ENCODE assay signal across 8 cellular contexts in the genomic region with DNA sequence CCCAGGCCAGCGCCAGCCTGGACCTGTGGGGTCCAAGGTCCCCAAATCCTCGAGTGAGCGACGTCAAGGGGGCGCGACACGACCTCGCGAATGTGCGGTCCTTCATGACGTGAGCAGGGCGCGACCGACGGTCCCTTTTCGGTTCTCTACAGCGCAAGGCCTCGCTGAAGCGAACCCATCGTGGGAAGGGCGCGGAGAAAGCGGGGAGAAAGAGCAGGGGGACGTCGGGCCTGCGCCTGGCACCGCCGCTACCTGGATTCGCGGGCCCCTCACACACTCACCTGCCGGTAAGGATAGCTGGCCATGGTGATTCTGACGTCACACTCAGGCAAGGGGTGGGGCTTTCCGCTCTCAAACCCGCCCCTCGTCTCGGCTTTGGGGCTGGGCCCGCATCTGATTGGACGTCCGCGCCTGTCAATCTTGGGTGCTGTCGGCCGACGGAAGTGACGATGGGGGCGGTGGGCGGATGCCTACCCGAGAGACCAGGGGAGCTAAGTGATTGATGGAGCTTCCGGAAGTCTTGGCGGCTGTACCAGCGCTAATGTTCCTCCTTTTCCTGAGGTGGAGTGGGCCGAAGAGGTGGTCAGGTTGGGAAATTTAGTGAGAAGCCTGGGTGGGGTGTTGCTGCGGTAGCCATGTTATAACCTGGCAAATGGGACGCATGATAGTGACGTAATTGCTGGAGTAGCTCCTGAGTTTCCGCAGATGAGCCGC. TPM values are rescaled to one million over a fixed set of nuclear protein-coding genes. Genes with fewer than 3 reads are reported as not detected.
DNase-seq lines count a peak whose midpoint lies in the region; ATAC-seq, FAIRE-seq and TF ChIP-seq lines count a peak whose summit lies in the region.

A gene with protein sequence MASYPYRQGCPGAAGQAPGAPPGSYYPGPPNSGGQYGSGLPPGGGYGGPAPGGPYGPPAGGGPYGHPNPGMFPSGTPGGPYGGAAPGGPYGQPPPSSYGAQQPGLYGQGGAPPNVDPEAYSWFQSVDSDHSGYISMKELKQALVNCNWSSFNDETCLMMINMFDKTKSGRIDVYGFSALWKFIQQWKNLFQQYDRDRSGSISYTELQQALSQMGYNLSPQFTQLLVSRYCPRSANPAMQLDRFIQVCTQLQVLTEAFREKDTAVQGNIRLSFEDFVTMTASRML (minus strand): TSS at position 317 of the 714 bp plus-strand sequence. CDS start 12 bp downstream, at position 305.

- H2BK12ac ChIP-seq in H1 (ENCODE audit: low read depth, low read length) = peak within 1 kb of the TSS; percentile 99

- H2BK120ac ChIP-seq in H1 (replicated peaks; ENCODE audit: low read depth, low read length) = peak within 1 kb of the TSS; percentile 98

- WGBS in H1 (ENCODE audit: extremely low coverage in 1 of 2, insufficient coverage in 1 of 2, insufficient read length in 1 of 2, insufficient replicate concordance in 2 of 2, low coverage in 1 of 2, low lambda C conversion rate in 2 of 2, missing lambda C conversion rate in 1 of 2), 2 experiments = 0% methylated on average over 54 of the region's 56 CpGs; no CpG with 5 or more reads in 1 of the 2 experiments

- peak within 1 kb of the TSS; percentile 74 for H3K4ac ChIP-seq in H1 (replicated peaks; ENCODE audit: insufficient read length, low read depth, low read length)

- H3K27ac Mint-ChIP-seq in activated CD8-positive, alpha-beta memory T cell treated with anti-CD3 and anti-CD28 coated beads, Interleukin-2, amount 10 ng/mL, durations not matched to agents 7 days and 5 days = peak within 1 kb of the TSS; percentile 100
- H3K27ac Mint-ChIP-seq in memory B cell = peak within 1 kb of the TSS; percentile 99

- peaks cover 2% of the 10 kb centered on the region for H3K9me3 Mint-ChIP-seq in activated CD8-positive, alpha-beta memory T cell treated with anti-CD3 and anti-CD28 coated beads, Interleukin-2, amount 10 ng/mL, durations not matched to agents 7 days and 5 days (ENCODE audit: low read depth)
- peaks cover 2% of the 10 kb centered on the region for H3K9me3 Mint-ChIP-seq in memory B cell

- H3K4me2 ChIP-seq in H1 (ENCODE audit: insufficient read depth in 1 of 2, low read depth in 2 of 2, low read length in 2 of 2) = peak within 1 kb of the TSS; percentile 92

- H3K4me1 ChIP-seq in NT2/D1 (ENCODE audit: insufficient read depth, insufficient read length) (peaks cover 12% of the 10 kb centered on the region), H1 (replicated peaks in 1 of 4; ENCODE audit: control insufficient read depth in 3 of 4, insufficient read depth in 4 of 4, low read length in 3 of 4) (peaks cover 5 to 17% (median 6%) of the 10 kb centered on the region in 4 experiments)

- peak within 1 kb of the TSS; percentile 100 for H3K18ac ChIP-seq in H1 (ENCODE audit: extremely low read depth, low read length)

- no peak within 1 kb of the TSS for H3K14ac ChIP-seq in H1 (ENCODE audit: insufficient read length)

- H3K56ac ChIP-seq in H1 (replicated peaks; ENCODE audit: insufficient read length, low read depth, low read length) = peak within 1 kb of the TSS; percentile 98

- H3K23ac ChIP-seq in H1 (ENCODE audit: insufficient read length) = no peak within 1 kb of the TSS

- H3K23me2 ChIP-seq in H1 (ENCODE audit: low read depth, low read length) = peaks cover 9% of the 10 kb centered on the region

- H3K27me3 Mint-ChIP-seq in activated CD8-positive, alpha-beta memory T cell treated with anti-CD3 and anti-CD28 coated beads, Interleukin-2, amount 10 ng/mL, durations not matched to agents 7 days and 5 days = no peaks in the 10 kb centered on the region
- H3K27me3 Mint-ChIP-seq in memory B cell = no peaks in the 10 kb centered on the region

- peak within 1 kb of the TSS; percentile 100 for H4K8ac ChIP-seq in H1 (ENCODE audit: extremely low read depth, insufficient read depth, low read length)

- peak; percentile 99 for DNase-seq in COLO829 (ENCODE audit: low spot score)
- DNase-seq in HUDEP-2 (lab: John Stamatoyannopoulos, UW; ENCODE audit: unreplicated experiment in 76 of 76) = peak; percentile 55 to 98 (median 95)
- DNase-seq in NT2/D1 (ENCODE audit: low read depth, low spot score) = peak; percentile 99
- peak; percentile 99 for DNase-seq in activated CD8-positive, alpha-beta memory T cell treated with anti-CD3 and anti-CD28 coated beads, Interleukin-2, amount 10 ng/mL, durations not matched to agents 7 days and 5 days
- DNase-seq in H1 (ENCODE audit: low read depth in 1 of 2, low spot score in 2 of 2) = peak; percentile 91 to 99
- DNase-seq in memory B cell (ENCODE audit: low spot score in 2 of 2) = peak; percentile 99
- DNase-seq in stimulated activated CD8-positive, alpha-beta memory T cell treated with anti-CD3 and anti-CD28 coated beads, Interleukin-12 subunit alpha, Interleukin-12 subunit beta, amount 100 ng/mL, for 24 hours (ENCODE audit: extremely low read depth) = peak; percentile 99

- TF ChIP-seq EP300 in H1 (IDR thresholded peaks at IDR 0.05; ENCODE audit: borderline replicate concordance in 1 of 2, low read depth in 2 of 2, low read length in 2 of 2) = no peak

- H3K36me3 ChIP-seq in NT2/D1 (ENCODE audit: insufficient read depth, insufficient read length, low read length) (peaks cover 23% of the 10 kb centered on the region), H1 (ENCODE audit: control insufficient read depth in 2 of 4, insufficient read depth in 4 of 4, low read length in 3 of 4) (no peaks in the 10 kb centered on the region)

- H3K9ac ChIP-seq in NT2/D1 (ENCODE audit: insufficient read length, low read depth) (peak within 1 kb of the TSS; percentile 97), H1 (replicated peaks in 1 of 4; ENCODE audit: extremely low read depth in 1 of 4, low read depth in 3 of 4, low read length in 3 of 4) (peak within 1 kb of the TSS; percentile 82 to 100 (median 99))

- no peak for TF ChIP-seq RAD21 in H1 (IDR thresholded peaks at IDR 0.05 in 1 of 2, conservative IDR thresholded peaks at IDR 0.05 in 1 of 2; ENCODE audit: low read depth in 2 of 2, low read length in 2 of 2)

- peak within 1 kb of the TSS; percentile 96 for H3K4me3 ChIP-seq in NT2/D1 (ENCODE audit: insufficient read length, low read depth)
- H3K4me3 ChIP-seq in H1 (ENCODE audit: extremely low read depth in 1 of 4, insufficient read depth in 2 of 4, low read depth in 3 of 4, low read length in 4 of 4) = peak within 1 kb of the TSS; percentile 89 to 97 (median 93)

- peak within 1 kb of the TSS; percentile 100 for H2BK5ac ChIP-seq in H1 (ENCODE audit: low read depth, low read length)

- H2BK15ac ChIP-seq in H1 (ENCODE audit: low read length) = peak within 1 kb of the TSS; percentile 95; the same call in 1 of the 2 replicates

- peak within 1 kb of the TSS; percentile 100 for H3K27ac ChIP-seq in H1 (ENCODE audit: low read depth, low read length)

- peak in 1 of 2 experiments; percentile 72; a peak in 2 of 3 replicates for TF ChIP-seq POLR2A in H1 (IDR thresholded peaks at IDR 0.05; ENCODE audit: control extremely low read depth in 1 of 2, low read depth in 2 of 2, low read length in 2 of 2)

- no peaks in the 10 kb centered on the region for H3K27me3 ChIP-seq in NT2/D1 (ENCODE audit: insufficient read depth, insufficient read length)
- H3K27me3 ChIP-seq in H1 (replicated peaks in 1 of 4; ENCODE audit: control insufficient read depth in 3 of 4, extremely low read depth in 1 of 4, insufficient read depth in 3 of 4, low read length in 3 of 4) = no peaks in the 10 kb centered on the region

- no peak for TF ChIP-seq CTCF in H1 (IDR thresholded peaks at IDR 0.05; ENCODE audit: control extremely low read depth in 1 of 3, insufficient read depth in 1 of 3, low read depth in 1 of 3, low read length in 3 of 3)

- CTCF ChIA-PET in activated CD8-positive, alpha-beta memory T cell treated with anti-CD3 and anti-CD28 coated beads, Interleukin-2, amount 10 ng/mL, durations not matched to agents 7 days and 5 days (lab: Charles Lee) = interaction anchor here (0.8 to 4.5 kb wide), 12 partner anchors 9 to 298 kb away, joined by 3 to 31 read pairs (median 4); no protein-coding TSS in a partner anchor
- CTCF ChIA-PET in H1 (lab: Charles Lee; ENCODE audit: partially characterized antibody) = interaction anchor here (1.3 to 3.2 kb wide), 5 partner anchors 9 to 144 kb away, joined by 4 to 30 read pairs (median 5); no protein-coding TSS in a partner anchor

- peak within 1 kb of the TSS; percentile 96 for H2AFZ ChIP-seq in H1 (ENCODE audit: low read length)

- H3K4me1 Mint-ChIP-seq in activated CD8-positive, alpha-beta memory T cell treated with anti-CD3 and anti-CD28 coated beads, Interleukin-2, amount 10 ng/mL, durations not matched to agents 7 days and 5 days = peaks cover 29% of the 10 kb centered on the region
- peaks cover 11% of the 10 kb centered on the region for H3K4me1 Mint-ChIP-seq in memory B cell

- H3K9me3 ChIP-seq in NT2/D1 (ENCODE audit: insufficient read depth, low read length) (no peaks in the 10 kb centered on the region), H1 (ENCODE audit: insufficient read depth in 2 of 2, low read depth in 1 of 2, low read length in 1 of 2) (no peaks in the 10 kb centered on the region)

- peak within 1 kb of the TSS; percentile 66; the same call in 1 of the 2 replicates for H2BK20ac ChIP-seq in H1 (ENCODE audit: low read length)

- peak within 1 kb of the TSS; percentile 100 for H4K91ac ChIP-seq in H1 (replicated peaks; ENCODE audit: insufficient read length, low read length)

- FAIRE-seq in H1 (lab: Jason Lieb, UNC) = peak; percentile 13

- H3K36me3 Mint-ChIP-seq in activated CD8-positive, alpha-beta memory T cell treated with anti-CD3 and anti-CD28 coated beads, Interleukin-2, amount 10 ng/mL, durations not matched to agents 7 days and 5 days = peaks cover 2% of the 10 kb centered on the region
- H3K36me3 Mint-ChIP-seq in memory B cell = no peaks in the 10 kb centered on the region

- ATAC-seq in GM21367 (IDR thresholded peaks at IDR 0.05; ENCODE audit: unreplicated experiment) (peak; percentile 73), memory B cell (ENCODE audit: low read depth) (peak; percentile 89)
- ATAC-seq in activated CD8-positive, alpha-beta memory T cell treated with anti-CD3 and anti-CD28 coated beads, Interleukin-2, amount 10 ng/mL, durations not matched to agents 7 days and 5 days = peak; percentile 85

- H4K20me1 ChIP-seq in H1 (replicated peaks in 1 of 2; ENCODE audit: control insufficient read depth in 1 of 2, insufficient read depth in 2 of 2, low read length in 2 of 2) = peaks cover 0 to under 1% of the 10 kb centered on the region in 2 experiments

- POLR2A ChIA-PET in H1 (lab: Charles Lee; ENCODE audit: partially characterized antibody) = interaction anchor here (0.6 to 3.5 kb wide), 24 partner anchors 9 to 209 kb away, joined by 3 to 31 read pairs (median 4); partner anchors contain the start of gene COL16A1

- peak within 1 kb of the TSS; percentile 96 for H3K4me3 Mint-ChIP-seq in activated CD8-positive, alpha-beta memory T cell treated with anti-CD3 and anti-CD28 coated beads, Interleukin-2, amount 10 ng/mL, durations not matched to agents 7 days and 5 days
- H3K4me3 Mint-ChIP-seq in memory B cell = peak within 1 kb of the TSS; percentile 95

- H3K79me1 ChIP-seq in H1 (ENCODE audit: low read depth, low read length) = no peaks in the 10 kb centered on the region; the same call in 1 of the 2 replicates

- peak within 1 kb of the TSS; percentile 89; the same call in 1 of the 2 replicates for H2AK5ac ChIP-seq in H1 (ENCODE audit: low read depth, low read length)

- H4K5ac ChIP-seq in H1 (ENCODE audit: insufficient read length, low read depth, low read length) = peak within 1 kb of the TSS; percentile 100

- peaks cover 3 to 41% of the 10 kb centered on the region in 2 experiments; a peak in 2 of 4 replicates for H3K79me2 ChIP-seq in H1 (ENCODE audit: control insufficient read depth in 1 of 2, insufficient read depth in 2 of 2, low read length in 2 of 2)

RNA-seq across cellular contexts. Expression of the gene that starts here (rescaled TPM):
- total RNA-seq in activated CD8-positive, alpha-beta memory T cell treated with anti-CD3 and anti-CD28 coated beads, Interleukin-2, amount 10 ng/mL, durations not matched to agents 7 days and 5 days = 10 to 100 TPM; 45.9 to 47.1 TPM
- total RNA-seq in H1 (2021; fragmentation: NEBNext Ultra II Directional; extraction: Animal tissue kit (Norgen Biotek cat#: 25700)) = 35.2 and 38.8 TPM in 2 replicates
- polyA plus RNA-seq in H1 (2011; rRNA removed) = 61.2 and 69.2 TPM in 2 replicates
- polyA plus RNA-seq in H1 (2011; cell fraction: cytosol; rRNA removed) = 51.1 TPM
- polyA plus RNA-seq in H1 (2011; cell fraction: nucleus; rRNA removed) = 50.9 TPM
- polyA plus RNA-seq in H1 (2012, experiment 1 of 2) = 32.7 to 43.6 TPM (median 41.6 TPM) in 4 replicates
- 65.6 TPM for polyA plus RNA-seq in H1 (2012, experiment 2 of 2)
- polyA plus RNA-seq in H1 (2013, experiment 1 of 2) = 30.8 TPM
- 31.1 TPM for polyA plus RNA-seq in H1 (2013, experiment 2 of 2)
- 63.3 and 65.6 TPM in 2 replicates for polyA minus RNA-seq in H1 (2011; rRNA and poly(A)+ RNA removed)
- polyA minus RNA-seq in H1 (2011; cell fraction: cytosol; rRNA and poly(A)+ RNA removed) = 23.8 TPM
- polyA minus RNA-seq in H1 (2011; cell fraction: nucleus; rRNA and poly(A)+ RNA removed) = 28.8 TPM

Comparison
In these comparisons a context has a peak if more than half of its experiments do, and no peak if none do; other contexts are left out.
1. Peak in every context shown above with its lines: DNase-seq, ATAC-seq, H3K4me3 ChIP-seq and H3K27ac ChIP-seq.